ENCODE assay signal across 8 cellular contexts in the genomic region with DNA sequence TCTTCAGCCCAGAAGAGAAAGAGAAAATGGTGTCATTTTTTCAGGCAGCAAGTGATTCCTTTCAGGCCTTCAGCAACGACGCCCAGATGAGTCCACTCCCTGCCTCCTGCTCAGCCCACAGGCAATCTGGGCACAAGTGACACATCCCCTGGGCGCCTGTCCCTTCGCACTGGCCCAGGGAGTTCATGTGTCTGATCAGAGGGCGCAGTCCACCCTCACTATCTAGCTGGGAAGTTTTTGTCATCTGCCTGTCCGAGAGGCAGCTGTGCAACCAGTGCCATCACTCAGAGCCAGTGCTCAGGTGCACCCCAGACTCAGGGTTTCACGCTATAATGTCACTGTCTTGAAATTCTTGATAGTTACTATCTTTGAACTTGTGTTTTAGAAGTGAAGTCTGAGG. TPM values are rescaled to one million over a fixed set of nuclear protein-coding genes. Genes with fewer than 3 reads are reported as not detected.
A peak's percentile ranks its signal among the peaks of the same experiment; 100 is the strongest.
DNase-seq lines count a peak whose midpoint lies in the region; ATAC-seq and TF ChIP-seq lines count a peak whose summit lies in the region.

No MANE protein-coding gene starts in this region.

- no peak for ATAC-seq in HG02981 (IDR thresholded peaks at IDR 0.05; ENCODE audit: unreplicated experiment)
- no peak for ATAC-seq in HG02588 (IDR thresholded peaks at IDR 0.05; ENCODE audit: unreplicated experiment)

- peaks cover 25% of the 10 kb centered on the region for H3K4me1 ChIP-seq in hepatocyte (ENCODE audit: insufficient read depth)
- H3K4me1 ChIP-seq in skeletal muscle satellite cell (ENCODE audit: control insufficient read depth, insufficient read depth, low read length) = peaks cover 9% of the 10 kb centered on the region

- no peak for TF ChIP-seq CTCF in VCaP (conservative IDR thresholded peaks at IDR 0.05)
- no peak for TF ChIP-seq CTCF in hepatocyte (IDR thresholded peaks at IDR 0.05; ENCODE audit: poor library complexity)

- H3K9me3 ChIP-seq in hepatocyte (ENCODE audit: low read depth) = no peaks in the 10 kb centered on the region
- no peaks in the 10 kb centered on the region for H3K9me3 ChIP-seq in skeletal muscle satellite cell (replicated peaks; ENCODE audit: low read length)

- H2AFZ ChIP-seq in hepatocyte = no peak overlapping the region

- H3K27me3 ChIP-seq in H7 (ENCODE audit: control insufficient read depth, insufficient read depth, low read length) (peaks cover 16% of the 10 kb centered on the region), hepatocyte (no peaks in the 10 kb centered on the region), skeletal muscle satellite cell (ENCODE audit: control insufficient read depth, insufficient read depth, low read length) (peaks cover 23% of the 10 kb centered on the region)

- H3K9me2 ChIP-seq in hepatocyte (replicated peaks; ENCODE audit: insufficient read depth) = no peaks in the 10 kb centered on the region

- H4K20me1 ChIP-seq in hepatocyte (ENCODE audit: insufficient read depth, poor library complexity, severe bottlenecking) = peaks cover 33% of the 10 kb centered on the region

- H3K79me2 ChIP-seq in hepatocyte = peaks cover 35% of the 10 kb centered on the region

- H3K4me3 ChIP-seq in H7 (ENCODE audit: insufficient read depth, low read depth, low read length) (no peak overlapping the region), hepatocyte (no peak overlapping the region), skeletal muscle satellite cell (ENCODE audit: low read length) (peak overlapping the region; percentile 75)

- peak; percentile 47 for DNase-seq in H7
- no peak for DNase-seq in hepatocyte (ENCODE audit: low spot score)
- DNase-seq in NCI-H128 (lab: John Stamatoyannopoulos, UW; ENCODE audit: unreplicated experiment) = no peak
- DNase-seq in EL = no peak

- H3K4me2 ChIP-seq in hepatocyte = peak overlapping the region; percentile 93
- H3K4me2 ChIP-seq in skeletal muscle satellite cell (ENCODE audit: low read length) = peak overlapping the region; percentile 91

- WGBS in hepatocyte (ENCODE audit: low lambda C conversion rate, missing lambda C conversion rate) = 83% methylated on average over 7 of the region's 7 CpGs

- H3K9ac ChIP-seq in skeletal muscle satellite cell (ENCODE audit: low read depth, low read length) = no peak overlapping the region

- H3K27ac ChIP-seq in VCaP (peak overlapping the region; percentile 87; the same call in 1 of the 2 replicates), hepatocyte (peak overlapping the region; percentile 97)

- no peaks in the 10 kb centered on the region for H3K36me3 ChIP-seq in H7 (replicated peaks; ENCODE audit: control insufficient read depth, insufficient read depth, low read length)
- H3K36me3 ChIP-seq in hepatocyte (replicated peaks; ENCODE audit: insufficient read depth, low read depth) = no peaks in the 10 kb centered on the region
- H3K36me3 ChIP-seq in skeletal muscle satellite cell (ENCODE audit: insufficient read depth, low read length) = no peaks in the 10 kb centered on the region

RNA-seq across cellular contexts. Expression of gene KCNQ1OT1, which starts 1.4 kb away (rescaled TPM):
- 0.83 and 1.9 TPM in 2 replicates for total RNA-seq in H7 (2014; rRNA removed; shearing (Covaris generic))
- total RNA-seq in hepatocyte = 6.6 and 7.9 TPM in 2 replicates
- polyA plus RNA-seq in hepatocyte = 3.1 and 4.0 TPM in 2 replicates
- 1.7 and 2.5 TPM in 2 replicates for total RNA-seq in skeletal muscle satellite cell (2012; rRNA removed)
